ENCODE assay signal across 14 cellular contexts in the genomic region with DNA sequence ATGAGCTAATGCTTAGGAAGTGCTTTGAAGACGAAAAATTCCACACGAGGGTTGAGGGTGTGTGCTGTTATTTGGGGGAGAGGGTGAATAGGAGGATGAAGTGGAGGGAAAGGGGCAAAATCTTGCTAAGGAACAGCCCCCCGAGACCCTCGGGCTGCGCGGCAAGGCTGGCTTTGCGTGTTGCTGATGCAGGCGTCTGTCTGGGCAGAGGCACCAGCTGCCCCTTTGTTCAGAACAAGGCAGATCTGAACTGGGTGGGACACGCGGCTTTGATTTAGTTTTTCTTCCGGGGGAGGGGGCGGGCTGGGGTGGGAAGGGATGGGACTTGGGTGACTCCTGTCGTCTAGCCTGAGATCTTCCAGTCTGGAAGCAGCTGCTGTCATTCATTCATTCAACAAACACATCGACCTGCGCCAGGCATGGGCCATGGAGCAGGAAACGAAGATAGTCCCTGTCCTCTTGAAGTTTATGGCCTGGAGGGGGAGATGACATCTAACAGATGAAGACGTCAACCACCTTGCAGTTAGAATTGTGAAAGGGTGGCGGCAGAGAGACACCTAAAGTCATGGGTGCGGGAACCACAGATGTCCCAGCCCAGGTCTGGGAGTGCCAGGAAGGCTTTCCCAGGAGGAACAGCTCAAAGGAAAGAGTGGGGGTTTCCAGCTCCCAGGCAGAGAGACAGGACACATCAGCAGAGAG. TPM values are rescaled to one million over a fixed set of nuclear protein-coding genes. Genes with fewer than 3 reads are reported as not detected.
DNase-seq lines count a peak whose midpoint lies in the region; ATAC-seq, FAIRE-seq and TF ChIP-seq lines count a peak whose summit lies in the region.
"Had no signal": no experiment of that assay in that cellular context is flagged by ENCODE, and none has a peak within 500 bp of the region (broad histone marks: within the 10 kb centered on the region; RNA-seq: fewer than 3 reads in every experiment).

No MANE protein-coding gene starts in this region.

- no peak for ATAC-seq in gastrocnemius medialis
- ATAC-seq in body of pancreas, result no peak
- ATAC-seq: natural killer cell treated with Interleukin-12 subunit alpha and Interleukin-12 subunit beta and Interleukin-15 and Interleukin-18, amount 100 ng/mL, for 72 hours had no signal

- intact Hi-C loops in gastrocnemius medialis (cut with DNase I; ENCODE audit: low total_unique reads), result no loop called here
- intact Hi-C loops in body of pancreas (cut with DNase I), result no loop called here
- intact Hi-C loops in activated T-helper 1 cell treated with anti-CD3 and anti-CD28 coated beads, Interleukin-12 subunit alpha, Interleukin-12 subunit beta, Interleukin-2, Interleukin-4 antibody, amounts not matched to agents 30 ng/mL and 10 ng/mL and 1 ng/mL, durations not matched to agents 14 hours and 24 hours and 36 hours (cut with micrococcal nuclease), result no loop called here

- no peak overlapping the region for H3K56ac ChIP-seq in H9 (ENCODE audit: insufficient read length, low read depth, low read length)

- no peak overlapping the region for H2BK20ac ChIP-seq in H9 (ENCODE audit: low read depth, low read length, poor library complexity, severe bottlenecking)

- H4K5ac ChIP-seq in H9 (ENCODE audit: insufficient read length, low read depth, low read length), result no peak overlapping the region

- no peaks in the 10 kb centered on the region; the same call in 1 of the 2 replicates for H3K27me3 ChIP-seq in H9 (ENCODE audit: insufficient read depth, low read length)
- H3K27me3 ChIP-seq in astrocyte (ENCODE audit: insufficient read depth, low read length), result no peaks in the 10 kb centered on the region
- peaks cover 3% of the 10 kb centered on the region for H3K27me3 ChIP-seq in keratinocyte (ENCODE audit: control insufficient read depth, extremely low read depth, insufficient read depth, low read length)
- peaks cover 9 to 14% (median 11%) of the 10 kb centered on the region in 3 donors for H3K27me3 ChIP-seq in gastrocnemius medialis
- no peaks in the 10 kb centered on the region for H3K27me3 ChIP-seq in body of pancreas

- H3K27ac Mint-ChIP-seq in H9 (no peak overlapping the region), astrocyte (ENCODE audit: unreplicated experiment) (peak overlapping the region; percentile 91)
- H3K27ac Mint-ChIP-seq in activated T-helper 1 cell treated with anti-CD3 and anti-CD28 coated beads, Interleukin-12 subunit alpha, Interleukin-12 subunit beta, Interleukin-2, Interleukin-4 antibody, amounts not matched to agents 30 ng/mL and 10 ng/mL and 1 ng/mL, durations not matched to agents 14 hours and 24 hours and 36 hours, result no peak overlapping the region
- H3K27ac Mint-ChIP-seq: B cell; immature natural killer cell; natural killer cell treated with Interleukin-12 subunit alpha and Interleukin-12 subunit beta and Interleukin-15 and Interleukin-18, amount 100 ng/mL, for 72 hours had no signal

- H3K27me3 Mint-ChIP-seq in H9 (ENCODE audit: low read depth) (peaks cover 70% of the 10 kb centered on the region), astrocyte (ENCODE audit: low read depth, unreplicated experiment) (peaks cover 10% of the 10 kb centered on the region)
- H3K27me3 Mint-ChIP-seq in activated T-helper 1 cell treated with anti-CD3 and anti-CD28 coated beads, Interleukin-12 subunit alpha, Interleukin-12 subunit beta, Interleukin-2, Interleukin-4 antibody, amounts not matched to agents 30 ng/mL and 10 ng/mL and 1 ng/mL, durations not matched to agents 14 hours and 24 hours and 36 hours (ENCODE audit: insufficient read depth), result peaks cover 20% of the 10 kb centered on the region

- no peak overlapping the region for H2BK5ac ChIP-seq in H9 (ENCODE audit: insufficient read length, low read length)

- H2BK120ac ChIP-seq in H9 (ENCODE audit: low read depth, low read length, poor library complexity, severe bottlenecking), result no peak overlapping the region

- in situ Hi-C loops in gastrocnemius medialis (cut with MboI; ENCODE audit: low sequenced_read_pairs in 4 of 4), result no loop called here

- H2AFZ ChIP-seq in H9 (ENCODE audit: low read length) (no peak overlapping the region), astrocyte (ENCODE audit: low read depth, low read length) (peak overlapping the region; percentile 82), keratinocyte (ENCODE audit: control insufficient read depth, low read length) (peak overlapping the region; percentile 0)

- no peak for TF ChIP-seq POLR2A in gastrocnemius medialis (IDR thresholded peaks at IDR 0.05)
- TF ChIP-seq POLR2A in body of pancreas (IDR thresholded peaks at IDR 0.05), result no peak

- no peak overlapping the region for H3K23ac ChIP-seq in H9 (ENCODE audit: insufficient read length, low read depth, low read length)

- no peak overlapping the region for H2BK15ac ChIP-seq in H9 (ENCODE audit: low read depth, low read length)

- H4K20me1 ChIP-seq in H9 (ENCODE audit: control insufficient read depth, insufficient read depth, insufficient read length), result no peaks in the 10 kb centered on the region
- no peaks in the 10 kb centered on the region for H4K20me1 ChIP-seq in astrocyte (ENCODE audit: insufficient read depth, low read length)
- no peaks in the 10 kb centered on the region for H4K20me1 ChIP-seq in keratinocyte (ENCODE audit: control insufficient read depth, extremely low read depth, insufficient read depth, low read length)

- H3K36me3 ChIP-seq in astrocyte (ENCODE audit: insufficient read depth, low read length) (no peaks in the 10 kb centered on the region), keratinocyte (ENCODE audit: control insufficient read depth in 2 of 2, extremely low read depth in 1 of 2, insufficient read depth in 2 of 2, low read length in 2 of 2) (no peaks in the 10 kb centered on the region), gastrocnemius medialis (no peaks in the 10 kb centered on the region), body of pancreas (replicated peaks in 1 of 2; ENCODE audit: insufficient read depth in 1 of 2, low read depth in 2 of 2) (no peaks in the 10 kb centered on the region)
- H3K36me3 ChIP-seq: WERI-Rb-1 had no signal

- no peaks in the 10 kb centered on the region for H3K23me2 ChIP-seq in H9 (ENCODE audit: insufficient read length, low read depth, low read length, poor library complexity, severe bottlenecking)

- WGBS in H9 (ENCODE audit: extremely low coverage, insufficient read length, low lambda C conversion rate), result no CpG with 5 or more reads among the region's 19 CpGs
- WGBS in body of pancreas, 2 donors, result 62 to 64% methylated on average over 18 of the region's 19 CpGs

- H2BK12ac ChIP-seq in H9 (ENCODE audit: insufficient read length, low read depth, low read length), result no peak overlapping the region

- no peaks in the 10 kb centered on the region; the same call in 1 of the 2 replicates for H3K4me1 ChIP-seq in H9 (ENCODE audit: insufficient read depth, low read length)
- H3K4me1 ChIP-seq in astrocyte (ENCODE audit: insufficient read depth, low read length), result peaks cover 13% of the 10 kb centered on the region
- peaks cover 10% of the 10 kb centered on the region for H3K4me1 ChIP-seq in keratinocyte (ENCODE audit: control insufficient read depth, extremely low read depth, insufficient read depth, low read length)
- peaks cover 0 to 3% of the 10 kb centered on the region in 2 donors for H3K4me1 ChIP-seq in gastrocnemius medialis
- H3K4me1 ChIP-seq in body of pancreas, result peaks cover 7% of the 10 kb centered on the region

- H3K4me3 Mint-ChIP-seq in H9 (no peak overlapping the region), astrocyte (ENCODE audit: unreplicated experiment) (no peak overlapping the region)
- H3K4me3 Mint-ChIP-seq in activated T-helper 1 cell treated with anti-CD3 and anti-CD28 coated beads, Interleukin-12 subunit alpha, Interleukin-12 subunit beta, Interleukin-2, Interleukin-4 antibody, amounts not matched to agents 30 ng/mL and 10 ng/mL and 1 ng/mL, durations not matched to agents 14 hours and 24 hours and 36 hours, result no peak overlapping the region
- H3K4me3 Mint-ChIP-seq: B cell; immature natural killer cell; natural killer cell treated with Interleukin-12 subunit alpha and Interleukin-12 subunit beta and Interleukin-15 and Interleukin-18, amount 100 ng/mL, for 72 hours had no signal

- no peaks in the 10 kb centered on the region for H3K9me3 ChIP-seq in H9 (ENCODE audit: control insufficient read depth, low read depth, low read length)
- no peaks in the 10 kb centered on the region for H3K9me3 ChIP-seq in astrocyte (ENCODE audit: insufficient read depth, low read depth, low read length)
- no peaks in the 10 kb centered on the region for H3K9me3 ChIP-seq in keratinocyte (ENCODE audit: control insufficient read depth, low read depth, low read length)
- H3K9me3 ChIP-seq in gastrocnemius medialis, result no peaks in the 10 kb centered on the region
- no peaks in the 10 kb centered on the region for H3K9me3 ChIP-seq in body of pancreas

- H3K4me1 Mint-ChIP-seq in H9 (peaks cover 12 to 24% of the 10 kb centered on the region in 2 experiments), astrocyte (ENCODE audit: low read depth, unreplicated experiment) (peaks cover 9% of the 10 kb centered on the region)
- H3K4me1 Mint-ChIP-seq in activated T-helper 1 cell treated with anti-CD3 and anti-CD28 coated beads, Interleukin-12 subunit alpha, Interleukin-12 subunit beta, Interleukin-2, Interleukin-4 antibody, amounts not matched to agents 30 ng/mL and 10 ng/mL and 1 ng/mL, durations not matched to agents 14 hours and 24 hours and 36 hours (ENCODE audit: low read depth), result peaks cover 6% of the 10 kb centered on the region

- no peak overlapping the region for H3K4ac ChIP-seq in H9 (ENCODE audit: low read depth, low read length)

- H3K27ac ChIP-seq in H9 (ENCODE audit: insufficient read length, low read depth, low read length) (no peak overlapping the region), astrocyte (ENCODE audit: low read depth, low read length) (peak overlapping the region; percentile 58), keratinocyte (ENCODE audit: control insufficient read depth, insufficient read depth, low read length) (no peak overlapping the region), gastrocnemius medialis (peak overlapping the region; percentile 54 to 76 (median 68)), body of pancreas (peak overlapping the region in 1 of 4 donors; percentile 23)
- H3K27ac ChIP-seq: WERI-Rb-1 had no signal

- H3K79me1 ChIP-seq in H9 (ENCODE audit: insufficient read depth, low read depth, low read length, poor library complexity, severe bottlenecking), result no peaks in the 10 kb centered on the region

- no peak for FAIRE-seq in astrocyte (lab: Jason Lieb, UNC)
- no peak for FAIRE-seq in keratinocyte (lab: Jason Lieb, UNC)

- no peak overlapping the region for H2AK5ac ChIP-seq in H9 (ENCODE audit: insufficient read length, low read length)

- H3K9me3 Mint-ChIP-seq in H9 (no peaks in the 10 kb centered on the region), astrocyte (ENCODE audit: unreplicated experiment) (peaks cover 3% of the 10 kb centered on the region)
- no peaks in the 10 kb centered on the region for H3K9me3 Mint-ChIP-seq in activated T-helper 1 cell treated with anti-CD3 and anti-CD28 coated beads, Interleukin-12 subunit alpha, Interleukin-12 subunit beta, Interleukin-2, Interleukin-4 antibody, amounts not matched to agents 30 ng/mL and 10 ng/mL and 1 ng/mL, durations not matched to agents 14 hours and 24 hours and 36 hours
- H3K9me3 Mint-ChIP-seq: immature natural killer cell; natural killer cell treated with Interleukin-12 subunit alpha and Interleukin-12 subunit beta and Interleukin-15 and Interleukin-18, amount 100 ng/mL, for 72 hours had no signal

- H3K9me1 ChIP-seq in keratinocyte (ENCODE audit: control insufficient read depth, extremely low read depth, insufficient read depth, low read length), result no peaks in the 10 kb centered on the region

- H3T11ph ChIP-seq in H9 (ENCODE audit: low read length), result no peak overlapping the region

- dilution Hi-C loops in keratinocyte (cut with MboI; ENCODE audit: extremely low pct_ligation_motif_present, low sequenced_read_pairs), result no loop called here

- no peak for DNase-seq in H9
- DNase-seq in astrocyte (ENCODE audit: low read depth), result no peak
- DNase-seq in keratinocyte (ENCODE audit: low read depth, low spot score), result no peak
- no peak for DNase-seq in gastrocnemius medialis
- DNase-seq in DMS53 treated with DMSO at 0.1 percent for 48 hours (lab: John Stamatoyannopoulos, UW; ENCODE audit: unreplicated experiment), result no peak
- no peak for DNase-seq in UCSD-AML1 (lab: John Stamatoyannopoulos, UW; ENCODE audit: unreplicated experiment)
- DNase-seq in body of pancreas, result no peak
- DNase-seq in activated T-helper 1 cell treated with anti-CD3 and anti-CD28 coated beads, Interleukin-12 subunit alpha, Interleukin-12 subunit beta, Interleukin-2, Interleukin-4 antibody, amounts not matched to agents 30 ng/mL and 10 ng/mL and 1 ng/mL, durations not matched to agents 14 hours and 24 hours and 36 hours (ENCODE audit: low spot score), result no peak
- DNase-seq: immature natural killer cell, Karpas-422, NCI-H187, WERI-Rb-1 had no signal

- H3K36me3 Mint-ChIP-seq in H9 (ENCODE audit: insufficient read depth in 1 of 3, low read depth in 3 of 3) (no peaks in the 10 kb centered on the region), astrocyte (ENCODE audit: low read depth, unreplicated experiment) (no peaks in the 10 kb centered on the region)
- no peaks in the 10 kb centered on the region for H3K36me3 Mint-ChIP-seq in activated T-helper 1 cell treated with anti-CD3 and anti-CD28 coated beads, Interleukin-12 subunit alpha, Interleukin-12 subunit beta, Interleukin-2, Interleukin-4 antibody, amounts not matched to agents 30 ng/mL and 10 ng/mL and 1 ng/mL, durations not matched to agents 14 hours and 24 hours and 36 hours (ENCODE audit: low read depth)
- H3K36me3 Mint-ChIP-seq: natural killer cell treated with Interleukin-12 subunit alpha and Interleukin-12 subunit beta and Interleukin-15 and Interleukin-18, amount 100 ng/mL, for 72 hours had no signal

- H3K79me2 ChIP-seq in H9 (ENCODE audit: insufficient read depth, low read length) (no peaks in the 10 kb centered on the region), astrocyte (ENCODE audit: insufficient read depth, low read length) (no peaks in the 10 kb centered on the region), keratinocyte (ENCODE audit: control insufficient read depth, insufficient read depth, low read length) (no peaks in the 10 kb centered on the region)

- no peak overlapping the region for H3K18ac ChIP-seq in H9 (ENCODE audit: insufficient read length, low read depth, low read length)

- H3K4me3 ChIP-seq in astrocyte (ENCODE audit: insufficient read depth, low read depth, low read length), result no peak overlapping the region
- no peak overlapping the region for H3K4me3 ChIP-seq in keratinocyte (ENCODE audit: control insufficient read depth in 2 of 3, extremely low read depth in 1 of 3, insufficient read depth in 2 of 3, low read depth in 1 of 3, low read length in 3 of 3)
- no peak overlapping the region for H3K4me3 ChIP-seq in gastrocnemius medialis
- no peak overlapping the region for H3K4me3 ChIP-seq in body of pancreas

- H3K14ac ChIP-seq in H9 (ENCODE audit: insufficient read depth, low read length), result no peak overlapping the region

- peak overlapping the region; percentile 21 for H3K4me2 ChIP-seq in H9 (ENCODE audit: insufficient read depth, insufficient read length, low read length)
- peak overlapping the region; percentile 83 for H3K4me2 ChIP-seq in astrocyte (ENCODE audit: low read length)
- peak overlapping the region; percentile 1 for H3K4me2 ChIP-seq in keratinocyte (ENCODE audit: control insufficient read depth, extremely low read depth, insufficient read depth, low read depth, low read length)

- no peak overlapping the region for H4K8ac ChIP-seq in H9 (replicated peaks; ENCODE audit: insufficient read length, low read depth, low read length)

- H3K9ac ChIP-seq in H9 (ENCODE audit: extremely low read depth, insufficient read length, low read length), result no peak overlapping the region
- H3K9ac ChIP-seq in astrocyte (ENCODE audit: low read length), result peak overlapping the region; percentile 75
- H3K9ac ChIP-seq in keratinocyte (ENCODE audit: control insufficient read depth, extremely low read depth, insufficient read depth, low read length), result no peak overlapping the region

- TF ChIP-seq CTCF in H9 (conservative IDR thresholded peaks at IDR 0.05) (no peak), astrocyte (IDR thresholded peaks at IDR 0.05; ENCODE audit: insufficient read depth, low read depth, low read length) (no peak), keratinocyte (optimal IDR thresholded peaks at IDR 0.05 in 1 of 3, IDR thresholded peaks at IDR 0.05 in 1 of 3, conservative IDR thresholded peaks at IDR 0.05 in 1 of 3; ENCODE audit: extremely low read depth in 1 of 3, insufficient read depth in 2 of 3, low read length in 3 of 3) (peak in 1 of 3 experiments; percentile 17), gastrocnemius medialis (IDR thresholded peaks at IDR 0.05 in 4 of 5, conservative IDR thresholded peaks at IDR 0.05 in 1 of 5) (no peak), body of pancreas (IDR thresholded peaks at IDR 0.05) (no peak)

- no peak overlapping the region for H4K91ac ChIP-seq in H9 (ENCODE audit: insufficient read length, low read depth, low read length)

RNA-seq across cellular contexts. Expression of a gene that starts 20.8 kb away (rescaled TPM):
- total RNA-seq in H9 (2021) (1.0 and 1.3 TPM in 2 replicates), astrocyte (47.0 and 55.0 TPM in 2 replicates), gastrocnemius medialis (1 to 10 TPM in 3 of 4 donors, under 1 TPM in 1; 0.92 to 3.4 (median 2.9) TPM), body of pancreas (1 to 10 TPM; 3.0 to 4.4 TPM)
- 2.1 to 3.6 TPM (median 2.8 TPM) in 3 replicates for polyA plus RNA-seq in keratinocyte
- 4.1 TPM for polyA plus RNA-seq in keratinocyte (2011; ENCODE audit: low read depth)
- polyA plus RNA-seq in keratinocyte (2011; cell fraction: cytosol; rRNA removed), result 0.75 and 2.7 TPM in 2 replicates
- polyA plus RNA-seq in keratinocyte (2011; cell fraction: nucleus; rRNA removed), result 2.1 and 4.5 TPM in 2 replicates
- 2.4 and 5.1 TPM in 2 replicates for polyA plus RNA-seq in keratinocyte (2012; ENCODE audit: low replicate concordance)
- polyA minus RNA-seq in keratinocyte, result 1.3 to 1.4 TPM (median 1.3 TPM) in 3 replicates
- polyA minus RNA-seq in keratinocyte (2011; cell fraction: cytosol; rRNA and poly(A)+ RNA removed), result 18.4 TPM
- 4.3 and 7.5 TPM in 2 replicates for polyA minus RNA-seq in keratinocyte (2011; cell fraction: nucleus; rRNA and poly(A)+ RNA removed)
- total RNA-seq in activated T-helper 1 cell treated with anti-CD3 and anti-CD28 coated beads, Interleukin-12 subunit alpha, Interleukin-12 subunit beta, Interleukin-2, Interleukin-4 antibody, amounts not matched to agents 30 ng/mL and 10 ng/mL and 1 ng/mL, durations not matched to agents 14 hours and 24 hours and 36 hours, result 14.4 TPM in 2 replicates

Comparison
In these comparisons a context has a peak if more than half of its experiments do, and no peak if none do; other contexts are left out.
1. H3K27ac ChIP-seq: peak in astrocyte (single experiment) and gastrocnemius medialis (4 of 4); none in H9 (single experiment) and keratinocyte (single experiment).
2. H3K4me2 ChIP-seq: peak in every context shown above with its lines; median percentile 83 in astrocyte; 21 in H9; 1 in keratinocyte.